In genomic region chr4:1523033-1523432, GRCh38 we compare ENCODE assay signal across 16 cellular contexts.
DNase-seq lines count a peak whose midpoint lies in the region; ATAC-seq and TF ChIP-seq lines count a peak whose summit lies in the region.
"Had no signal": no experiment of that assay in that cellular context is flagged by ENCODE, and none has a peak within 500 bp of the region (broad histone marks: within the 10 kb centered on the region; RNA-seq: fewer than 3 reads in every experiment).

No MANE protein-coding gene starts in this region.

- H3K4me1 ChIP-seq in mucosa of descending colon (ENCODE audit: low read depth) (peaks cover 2% of the 10 kb centered on the region), foreskin keratinocyte (no peaks in the 10 kb centered on the region)

- H3K9me3 Mint-ChIP-seq in natural killer cell treated with Interleukin-12 subunit alpha and Interleukin-12 subunit beta and Interleukin-15 and Interleukin-18, amount 100 ng/mL, for 72 hours, result no peaks in the 10 kb centered on the region
- H3K9me3 Mint-ChIP-seq in natural killer cell, result no peaks in the 10 kb centered on the region
- H3K9me3 Mint-ChIP-seq in stimulated activated effector memory CD8-positive, alpha-beta T cell treated with anti-CD3 and anti-CD28 coated beads, Interleukin-12 subunit alpha, Interleukin-12 subunit beta, amount 100 ng/mL, for 72 hours, result no peaks in the 10 kb centered on the region

- peaks cover 32% of the 10 kb centered on the region for H3K27me3 ChIP-seq in foreskin keratinocyte

- DNase-seq in Right ventricle myocardium inferior (ENCODE audit: missing footprints) (peak; percentile 45), cardiac septum (ENCODE audit: low spot score) (no peak), natural killer cell (no peak), mucosa of descending colon (peak in 2 of 3 donors; percentile 10 to 32), NCI-H1092 treated with DMSO at 0.1 percent for 48 hours (lab: John Stamatoyannopoulos, UW) (no peak), foreskin keratinocyte (no peak)
- DNase-seq in natural killer cell treated with Interleukin-12 subunit alpha and Interleukin-12 subunit beta and Interleukin-15 and Interleukin-18, amount 100 ng/mL, for 72 hours (ENCODE audit: low spot score), result peak; percentile 37
- no peak for DNase-seq in stimulated activated effector memory CD8-positive, alpha-beta T cell treated with anti-CD3 and anti-CD28 coated beads, Interleukin-12 subunit alpha, Interleukin-12 subunit beta, amount 100 ng/mL, for 72 hours (ENCODE audit: low spot score in 2 of 2)
- DNase-seq: C1 segment of cervical spinal cord; Calu3; CD4-positive, alpha-beta memory T cell; COR-L47; DND-41; GM23248; H9 had no signal

- no peak overlapping the region for H3K27ac Mint-ChIP-seq in natural killer cell treated with Interleukin-12 subunit alpha and Interleukin-12 subunit beta and Interleukin-15 and Interleukin-18, amount 100 ng/mL, for 72 hours
- H3K27ac Mint-ChIP-seq in natural killer cell, result no peak overlapping the region
- no peak overlapping the region for H3K27ac Mint-ChIP-seq in stimulated activated effector memory CD8-positive, alpha-beta T cell treated with anti-CD3 and anti-CD28 coated beads, Interleukin-12 subunit alpha, Interleukin-12 subunit beta, amount 100 ng/mL, for 72 hours
- H3K27ac Mint-ChIP-seq: H9 had no signal

- ATAC-seq in Right ventricle myocardium inferior, result no peak
- no peak for ATAC-seq in natural killer cell treated with Interleukin-12 subunit alpha and Interleukin-12 subunit beta and Interleukin-15 and Interleukin-18, amount 100 ng/mL, for 72 hours
- no peak for ATAC-seq in natural killer cell
- ATAC-seq in mucosa of descending colon, result no peak
- ATAC-seq in stimulated activated effector memory CD8-positive, alpha-beta T cell treated with anti-CD3 and anti-CD28 coated beads, Interleukin-12 subunit alpha, Interleukin-12 subunit beta, amount 100 ng/mL, for 72 hours, result peak; percentile 24
- ATAC-seq in foreskin keratinocyte, result no peak
- ATAC-seq: HCT116 had no signal

- no peaks in the 10 kb centered on the region for H3K9me3 ChIP-seq in mucosa of descending colon

- no peaks in the 10 kb centered on the region for H3K36me3 Mint-ChIP-seq in natural killer cell treated with Interleukin-12 subunit alpha and Interleukin-12 subunit beta and Interleukin-15 and Interleukin-18, amount 100 ng/mL, for 72 hours
- H3K36me3 Mint-ChIP-seq in natural killer cell, result no peaks in the 10 kb centered on the region
- no peaks in the 10 kb centered on the region for H3K36me3 Mint-ChIP-seq in stimulated activated effector memory CD8-positive, alpha-beta T cell treated with anti-CD3 and anti-CD28 coated beads, Interleukin-12 subunit alpha, Interleukin-12 subunit beta, amount 100 ng/mL, for 72 hours
- H3K36me3 Mint-ChIP-seq: CD4-positive, alpha-beta memory T cell had no signal

- no peak overlapping the region for H3K4me3 Mint-ChIP-seq in natural killer cell treated with Interleukin-12 subunit alpha and Interleukin-12 subunit beta and Interleukin-15 and Interleukin-18, amount 100 ng/mL, for 72 hours
- no peak overlapping the region for H3K4me3 Mint-ChIP-seq in natural killer cell
- no peak overlapping the region for H3K4me3 Mint-ChIP-seq in stimulated activated effector memory CD8-positive, alpha-beta T cell treated with anti-CD3 and anti-CD28 coated beads, Interleukin-12 subunit alpha, Interleukin-12 subunit beta, amount 100 ng/mL, for 72 hours
- H3K4me3 Mint-ChIP-seq: H9 had no signal

- H3K4me3 ChIP-seq in mucosa of descending colon, result no peak overlapping the region
- H3K4me3 ChIP-seq: GM23248 had no signal

- intact Hi-C loops in Right ventricle myocardium inferior (cut with DNase I), result no loop called here
- intact Hi-C loops in cardiac septum (cut with DNase I), result no loop called here
- intact Hi-C loops in natural killer cell (cut with micrococcal nuclease), result no loop called here
- intact Hi-C loops in mucosa of descending colon (cut with DNase I, micrococcal nuclease), result no loop called here

- no peak overlapping the region for H3K27ac ChIP-seq in foreskin keratinocyte
- H3K27ac ChIP-seq: GM23248 had no signal

- H3K4me1 Mint-ChIP-seq in natural killer cell treated with Interleukin-12 subunit alpha and Interleukin-12 subunit beta and Interleukin-15 and Interleukin-18, amount 100 ng/mL, for 72 hours (ENCODE audit: low read depth in 2 of 2), result peaks cover 0 to 4% of the 10 kb centered on the region in 2 donors
- H3K4me1 Mint-ChIP-seq in natural killer cell, result peaks cover 0 to 10% of the 10 kb centered on the region in 2 donors
- no peaks in the 10 kb centered on the region for H3K4me1 Mint-ChIP-seq in stimulated activated effector memory CD8-positive, alpha-beta T cell treated with anti-CD3 and anti-CD28 coated beads, Interleukin-12 subunit alpha, Interleukin-12 subunit beta, amount 100 ng/mL, for 72 hours

- H3K36me3 ChIP-seq in mucosa of descending colon (ENCODE audit: low read depth), result no peaks in the 10 kb centered on the region

- TF ChIP-seq CTCF in natural killer cell (IDR thresholded peaks at IDR 0.05) (no peak), mucosa of descending colon (IDR thresholded peaks at IDR 0.05) (no peak), foreskin keratinocyte (conservative IDR thresholded peaks at IDR 0.05) (no peak)

- peaks cover 28 to 49% of the 10 kb centered on the region in 2 donors for H3K27me3 Mint-ChIP-seq in natural killer cell treated with Interleukin-12 subunit alpha and Interleukin-12 subunit beta and Interleukin-15 and Interleukin-18, amount 100 ng/mL, for 72 hours
- peaks cover 33 to 50% of the 10 kb centered on the region in 2 donors for H3K27me3 Mint-ChIP-seq in natural killer cell (ENCODE audit: low read depth in 2 of 2)

Comparison
In these comparisons a context has a peak if more than half of its experiments do, and no peak if none do; other contexts are left out.
1. DNase-seq: peak in Right ventricle myocardium inferior (single experiment), natural killer cell treated with Interleukin-12 subunit alpha and Interleukin-12 subunit beta and Interleukin-15 and Interleukin-18, amount 100 ng/mL, for 72 hours (single experiment) and mucosa of descending colon (2 of 3); none in cardiac septum (single experiment), natural killer cell (single experiment), stimulated activated effector memory CD8-positive, alpha-beta T cell treated with anti-CD3 and anti-CD28 coated beads, Interleukin-12 subunit alpha, Interleukin-12 subunit beta, amount 100 ng/mL, for 72 hours (0 of 2), NCI-H1092 treated with DMSO at 0.1 percent for 48 hours (single experiment) and foreskin keratinocyte (0 of 2).